8 cellular contexts compared by ENCODE assay signal in genomic region chr6:88165877-88166492, GRCh38. TPM values are rescaled to one million over a fixed set of nuclear protein-coding genes. Genes with fewer than 3 reads are reported as not detected.
DNase-seq lines count a peak whose midpoint lies in the region; ATAC-seq and TF ChIP-seq lines count a peak whose summit lies in the region.

Gene CNR1 (minus strand): TSS chr6:88166347. CDS start chr6:88145274, 21,073 bp downstream.

- H3K36me3 ChIP-seq in NT2/D1 (ENCODE audit: insufficient read depth, insufficient read length, low read length) (no peaks in the 10 kb centered on the region), liver (ENCODE audit: control insufficient read depth in 4 of 4, insufficient read depth in 3 of 4, low read depth in 1 of 4, low read length in 3 of 4) (no peaks in the 10 kb centered on the region), stomach smooth muscle (ENCODE audit: control insufficient read depth in 2 of 2, insufficient read depth in 2 of 2, low read length in 2 of 2) (no peaks in the 10 kb centered on the region)

- H3K27me3 ChIP-seq in NT2/D1 (ENCODE audit: insufficient read depth, insufficient read length) = peaks cover 61% of the 10 kb centered on the region
- peaks cover 2 to 28% (median 5%) of the 10 kb centered on the region in 4 donors for H3K27me3 ChIP-seq in liver (ENCODE audit: control insufficient read depth in 4 of 4, insufficient read depth in 4 of 4, low read length in 3 of 4)
- H3K27me3 ChIP-seq in stomach smooth muscle (ENCODE audit: control insufficient read depth in 1 of 2, insufficient read depth in 2 of 2, low read length in 2 of 2) = peaks cover 0 to 4% of the 10 kb centered on the region in 2 donors

- peak within 1 kb of the TSS; percentile 61 for H3K4me3 ChIP-seq in NT2/D1 (ENCODE audit: insufficient read length, low read depth)
- H3K4me3 ChIP-seq in liver (ENCODE audit: low read depth in 1 of 3, low read length in 3 of 3) = peak within 1 kb of the TSS in 2 of 3 donors; percentile 49 to 62
- H3K4me3 ChIP-seq in stomach smooth muscle (ENCODE audit: low read length in 2 of 2) = peak within 1 kb of the TSS; percentile 94 to 97

- H3K4me1 Mint-ChIP-seq in central memory CD8-positive, alpha-beta T cell = peaks cover 8% of the 10 kb centered on the region

- ATAC-seq in HG03280 (IDR thresholded peaks at IDR 0.05; ENCODE audit: unreplicated experiment) = peak; percentile 42
- no peak for ATAC-seq in central memory CD8-positive, alpha-beta T cell (replicated peaks; ENCODE audit: extremely low read depth, poor library complexity, severe bottlenecking)

- H3K9me3 ChIP-seq in NT2/D1 (ENCODE audit: insufficient read depth, low read length) (no peaks in the 10 kb centered on the region), liver (ENCODE audit: control insufficient read depth in 4 of 4, low read length in 3 of 4) (no peaks in the 10 kb centered on the region), stomach smooth muscle (ENCODE audit: control insufficient read depth in 2 of 2, low read length in 2 of 2) (no peaks in the 10 kb centered on the region)

- H3K9ac ChIP-seq in NT2/D1 (ENCODE audit: insufficient read length, low read depth) (peak within 1 kb of the TSS; percentile 71), liver (ENCODE audit: low read depth in 1 of 2, low read length in 2 of 2) (no peak within 1 kb of the TSS), stomach smooth muscle (ENCODE audit: low read length in 2 of 2) (peak within 1 kb of the TSS; percentile 78 to 84)

- H3K4me1 ChIP-seq in NT2/D1 (ENCODE audit: insufficient read depth, insufficient read length) (peaks cover 1% of the 10 kb centered on the region), liver (ENCODE audit: control insufficient read depth in 4 of 4, insufficient read depth in 4 of 4, low read length in 3 of 4) (peaks cover 16 to 22% (median 18%) of the 10 kb centered on the region in 4 donors), stomach smooth muscle (ENCODE audit: control insufficient read depth, insufficient read depth, low read length) (peaks cover 18% of the 10 kb centered on the region)

- TF ChIP-seq POLR2A in GM19099 (IDR thresholded peaks at IDR 0.05; ENCODE audit: extremely low read depth, insufficient read length, low read depth) = peak; percentile 97

- no peak for TF ChIP-seq CTCF in liver (IDR thresholded peaks at IDR 0.05; ENCODE audit: low read depth, low read length, missing input control)

- H3K27me3 Mint-ChIP-seq in central memory CD8-positive, alpha-beta T cell = peaks cover 76% of the 10 kb centered on the region

- no peaks in the 10 kb centered on the region for H3K36me3 Mint-ChIP-seq in central memory CD8-positive, alpha-beta T cell (ENCODE audit: insufficient read depth)

- TF ChIP-seq RAD21 in liver (IDR thresholded peaks at IDR 0.05) = no peak

- H3K4me3 Mint-ChIP-seq in central memory CD8-positive, alpha-beta T cell = peak within 1 kb of the TSS; percentile 51

- WGBS in liver = 1% methylated on average over 76 of the region's 76 CpGs

- DNase-seq in COR-L47 (lab: John Stamatoyannopoulos, UW) (peak; percentile 60), NT2/D1 (ENCODE audit: low read depth, low spot score) (no peak), amniotic stem cell (lab: John Stamatoyannopoulos, UW) (no peak)
- DNase-seq in central memory CD8-positive, alpha-beta T cell (ENCODE audit: low spot score in 2 of 2) = no peak

- H3K27ac Mint-ChIP-seq in central memory CD8-positive, alpha-beta T cell (ENCODE audit: low read depth) = no peak within 1 kb of the TSS

- H3K27ac ChIP-seq in liver (ENCODE audit: low read depth in 1 of 2, low read length in 2 of 2) = no peak within 1 kb of the TSS
- peak within 1 kb of the TSS; percentile 58 for H3K27ac ChIP-seq in stomach smooth muscle (ENCODE audit: low read length)

- no peaks in the 10 kb centered on the region for H3K9me3 Mint-ChIP-seq in central memory CD8-positive, alpha-beta T cell

TF ChIP-seq in liver, 16 proteins besides CTCF, POLR2A, EP300 and RAD21:
- TF ChIP-seq NR2F2 (IDR thresholded peaks at IDR 0.05) = no peak
- no peak for TF ChIP-seq TAF1 (conservative IDR thresholded peaks at IDR 0.05)
- no peak for TF ChIP-seq FOXA2 (IDR thresholded peaks at IDR 0.05)
- TF ChIP-seq EGR1 (IDR thresholded peaks at IDR 0.05; ENCODE audit: low read depth in 2 of 2) = no peak
- TF ChIP-seq ATF3 (IDR thresholded peaks at IDR 0.05) = no peak
- TF ChIP-seq RXRA (IDR thresholded peaks at IDR 0.05) = no peak
- no peak for TF ChIP-seq MAX (IDR thresholded peaks at IDR 0.05)
- TF ChIP-seq FOXA1 (IDR thresholded peaks at IDR 0.05) = no peak
- no peak for TF ChIP-seq REST (IDR thresholded peaks at IDR 0.05)
- no peak for TF ChIP-seq SP1 (IDR thresholded peaks at IDR 0.05)
- TF ChIP-seq YY1 (IDR thresholded peaks at IDR 0.05) = no peak
- no peak for TF ChIP-seq HNF4A (conservative IDR thresholded peaks at IDR 0.05)
- TF ChIP-seq GABPA (IDR thresholded peaks at IDR 0.05 in 1 of 2, conservative IDR thresholded peaks at IDR 0.05 in 1 of 2) = no peak
- TF ChIP-seq JUND (IDR thresholded peaks at IDR 0.05) = no peak
- TF ChIP-seq HNF4G (IDR thresholded peaks at IDR 0.05) = no peak
- no peak for TF ChIP-seq ZBTB33 (IDR thresholded peaks at IDR 0.05)

RNA-seq across cellular contexts. Expression of gene CNR1, which starts in this region (rescaled TPM):
- total RNA-seq in liver = under 1 TPM; 0.14 to 0.67 TPM
- under 1 TPM; 0.04 to 0.12 TPM for polyA plus RNA-seq in liver

Comparison
In these comparisons a context has a peak if more than half of its experiments do, and no peak if none do; other contexts are left out.
1. H3K9ac ChIP-seq: peak in NT2/D1 (single experiment) and stomach smooth muscle (2 of 2); none in liver (0 of 2).
2. Peak in every context shown above with its lines, with median percentiles within 50 percentile points of each other: H3K4me3 ChIP-seq.